24 cellular contexts compared by ENCODE assay signal in the genomic region with DNA sequence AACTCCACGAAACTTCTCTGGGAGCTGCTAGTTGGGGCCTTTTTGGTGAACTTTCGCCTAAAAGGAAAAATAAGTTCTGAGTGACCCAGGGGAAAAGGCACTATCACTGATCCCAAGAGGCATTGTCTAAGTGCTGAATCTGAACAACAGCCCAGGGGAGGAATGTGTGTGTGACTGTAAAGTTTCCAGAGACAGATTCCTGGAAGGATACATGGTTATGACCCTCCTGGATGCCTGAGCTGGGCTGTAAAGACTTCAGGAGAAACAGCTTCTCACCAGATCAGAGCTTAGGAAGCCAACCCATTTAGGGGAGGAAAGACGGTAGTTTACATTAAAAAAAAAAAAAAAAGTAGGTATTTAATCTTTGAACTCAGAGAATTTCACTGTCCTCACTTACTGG. TPM values are rescaled to one million over a fixed set of nuclear protein-coding genes. Genes with fewer than 3 reads are reported as not detected.
DNase-seq lines count a peak whose midpoint lies in the region; ATAC-seq, FAIRE-seq and TF ChIP-seq lines count a peak whose summit lies in the region.
"Had no signal": no experiment of that assay in that cellular context is flagged by ENCODE, and none has a peak within 500 bp of the region (broad histone marks: within the 10 kb centered on the region; RNA-seq: fewer than 3 reads in every experiment).

No MANE protein-coding gene starts in this region.

- in situ Hi-C loops in GM12878 (cut with MboI): loop anchor here (5.0 to 25.0 kb wide), 2 partner anchors 86 to 1656 kb away; partner anchors contain the start of gene TMEM106A

- peaks cover 29 to 47% of the 10 kb centered on the region in 2 experiments for H3K36me3 ChIP-seq in GM12878 (ENCODE audit: control insufficient read depth in 2 of 2, insufficient read depth in 2 of 2, low read length in 1 of 2)
- peaks cover 0 to 47% (median 11%) of the 10 kb centered on the region in 4 donors for H3K36me3 ChIP-seq in sigmoid colon
- peaks cover 92% of the 10 kb centered on the region for H3K36me3 ChIP-seq in upper lobe of right lung

- intact Hi-C loops in activated naive CD4-positive, alpha-beta T cell treated with anti-CD3 and anti-CD28 coated beads for 36 hours (cut with micrococcal nuclease): loop anchor here (10.0 kb wide), 1 partner anchor 333 kb away; no protein-coding TSS in a partner anchor
- intact Hi-C loops in GM12878 (cut with micrococcal nuclease; ENCODE audit: unreplicated experiment): no loop called here
- intact Hi-C loops in sigmoid colon (cut with DNase I): no loop called here
- intact Hi-C loops in upper lobe of right lung (cut with DNase I): loop anchor here (5.0 kb wide), 1 partner anchor 91 kb away; no protein-coding TSS in a partner anchor

- SMC1A ChIA-PET in GM12878 (lab: Charles Lee; ENCODE audit: uncharacterized antibody, unreplicated experiment): interaction anchor here (1.0 to 1.3 kb wide), 2 partner anchors 88 to 92 kb away, joined by 3 read pairs; no protein-coding TSS in a partner anchor

- H3K4me3 ChIP-seq in GM12878 (no peak overlapping the region), sigmoid colon (no peak overlapping the region), upper lobe of right lung (no peak overlapping the region)
- H3K4me3 ChIP-seq: GM23338, HAP-1 had no signal

- H3K36me3 Mint-ChIP-seq in activated naive CD4-positive, alpha-beta T cell treated with anti-CD3 and anti-CD28 coated beads for 36 hours (ENCODE audit: low read depth): peaks cover 33% of the 10 kb centered on the region
- H3K36me3 Mint-ChIP-seq in activated CD4-positive, alpha-beta T cell treated with anti-CD3 and anti-CD28 coated beads, Interleukin-2, amount 10 ng/mL, durations not matched to agents 7 days and 5 days (ENCODE audit: low read depth): peaks cover 41% of the 10 kb centered on the region

- H3K9me3 ChIP-seq in GM12878 (replicated peaks; ENCODE audit: control insufficient read depth, insufficient read depth, low read length): no peaks in the 10 kb centered on the region
- H3K9me3 ChIP-seq in sigmoid colon: no peaks in the 10 kb centered on the region
- H3K9me3 ChIP-seq in upper lobe of right lung: no peaks in the 10 kb centered on the region
- H3K9me3 ChIP-seq: HAP-1 had no signal

- RAD21 ChIA-PET in GM12878 (lab: Charles Lee; ENCODE audit: unreplicated experiment): interaction anchor here (0.7 to 0.9 kb wide), 2 partner anchors 53 to 88 kb away, joined by 3 to 4 read pairs; no protein-coding TSS in a partner anchor

- TF ChIP-seq EP300 in GM12878 (IDR thresholded peaks at IDR 0.05; ENCODE audit: borderline replicate concordance in 1 of 2, control insufficient read depth in 1 of 2, low read depth in 2 of 2, low read length in 2 of 2) (no peak), sigmoid colon (IDR thresholded peaks at IDR 0.05) (peak in 2 of 4 donors; percentile 30 to 54)

- H3K27me3 Mint-ChIP-seq in activated naive CD4-positive, alpha-beta T cell treated with anti-CD3 and anti-CD28 coated beads for 36 hours (ENCODE audit: low read depth): no peaks in the 10 kb centered on the region
- no peaks in the 10 kb centered on the region for H3K27me3 Mint-ChIP-seq in activated CD4-positive, alpha-beta T cell treated with anti-CD3 and anti-CD28 coated beads, Interleukin-2, amount 10 ng/mL, durations not matched to agents 7 days and 5 days

- 76% methylated on average over 3 of the region's 3 CpGs for WGBS in GM12878 (ENCODE audit: insufficient coverage, insufficient replicate concordance, low lambda C conversion rate, missing lambda C conversion rate)
- WGBS in sigmoid colon, 2 donors: 87 to 91% methylated on average over 3 of the region's 3 CpGs

- no TSS peak for BruUV-seq in GM12878 (replicated peaks; lab: Mats Ljungman, UMichigan)

- ATAC-seq in GM12878 (no peak), upper lobe of right lung (no peak)
- ATAC-seq: GM23338 had no signal

- H3K27ac ChIP-seq in GM12878 (ENCODE audit: control insufficient read depth, insufficient read depth): no peak overlapping the region
- H3K27ac ChIP-seq in sigmoid colon: peak overlapping the region; percentile 40 to 91 (median 82)
- no peak overlapping the region for H3K27ac ChIP-seq in upper lobe of right lung
- H3K27ac ChIP-seq: 22Rv1, KMS-11, RWPE1 had no signal

- TF ChIP-seq POLR2A in GM12878 (IDR thresholded peaks at IDR 0.05; ENCODE audit: low read depth, low read length) (no peak), sigmoid colon (IDR thresholded peaks at IDR 0.05) (no peak)

- no peak for TF ChIP-seq CTCF in GM12878 (IDR thresholded peaks at IDR 0.05 in 2 of 3, conservative IDR thresholded peaks at IDR 0.05 in 1 of 3; ENCODE audit: control insufficient read depth in 2 of 3, extremely low read depth in 1 of 3, insufficient read depth in 1 of 3, low read depth in 3 of 3, low read length in 3 of 3)
- TF ChIP-seq CTCF in sigmoid colon (IDR thresholded peaks at IDR 0.05): no peak
- TF ChIP-seq CTCF in upper lobe of right lung (IDR thresholded peaks at IDR 0.05): no peak

- H3K4me1 ChIP-seq in GM12878 (ENCODE audit: control insufficient read depth, insufficient read depth, low read length) (no peaks in the 10 kb centered on the region), sigmoid colon (peaks cover 0 to 80% (median 68%) of the 10 kb centered on the region in 4 donors), upper lobe of right lung (no peaks in the 10 kb centered on the region)
- H3K4me1 ChIP-seq: HAP-1 had no signal

- no peaks in the 10 kb centered on the region for H3K79me2 ChIP-seq in GM12878 (ENCODE audit: control insufficient read depth, insufficient read depth, low read length)

- TF ChIP-seq RAD21 in GM12878 (IDR thresholded peaks at IDR 0.05; ENCODE audit: insufficient read depth, low read depth, low read length): no peak

- no peaks in the 10 kb centered on the region for H3K4me1 Mint-ChIP-seq in activated naive CD4-positive, alpha-beta T cell treated with anti-CD3 and anti-CD28 coated beads for 36 hours (ENCODE audit: low read depth)
- H3K4me1 Mint-ChIP-seq in activated CD4-positive, alpha-beta T cell treated with anti-CD3 and anti-CD28 coated beads, Interleukin-2, amount 10 ng/mL, durations not matched to agents 7 days and 5 days: no peaks in the 10 kb centered on the region
- H3K4me1 Mint-ChIP-seq: GM23338 had no signal

- H3K27ac Mint-ChIP-seq in activated naive CD4-positive, alpha-beta T cell treated with anti-CD3 and anti-CD28 coated beads for 36 hours: peak overlapping the region; percentile 38
- no peak overlapping the region for H3K27ac Mint-ChIP-seq in activated CD4-positive, alpha-beta T cell treated with anti-CD3 and anti-CD28 coated beads, Interleukin-2, amount 10 ng/mL, durations not matched to agents 7 days and 5 days
- H3K27ac Mint-ChIP-seq: GM23338 had no signal

- H2AFZ ChIP-seq in GM12878 (ENCODE audit: control insufficient read depth, low read depth, low read length): no peak overlapping the region
- H2AFZ ChIP-seq: GM23338 had no signal

- POLR2A ChIA-PET in GM12878 (lab: Charles Lee): no interaction called here
- POLR2A ChIA-PET in activated CD4-positive, alpha-beta T cell treated with anti-CD3 and anti-CD28 coated beads, Interleukin-2, amount 10 ng/mL, durations not matched to agents 7 days and 5 days (lab: Charles Lee): no interaction called here

- H3K4me3 Mint-ChIP-seq in activated naive CD4-positive, alpha-beta T cell treated with anti-CD3 and anti-CD28 coated beads for 36 hours: no peak overlapping the region
- no peak overlapping the region for H3K4me3 Mint-ChIP-seq in activated CD4-positive, alpha-beta T cell treated with anti-CD3 and anti-CD28 coated beads, Interleukin-2, amount 10 ng/mL, durations not matched to agents 7 days and 5 days
- H3K4me3 Mint-ChIP-seq: GM23338 had no signal

- no peaks in the 10 kb centered on the region for H3K9me3 Mint-ChIP-seq in activated naive CD4-positive, alpha-beta T cell treated with anti-CD3 and anti-CD28 coated beads for 36 hours
- H3K9me3 Mint-ChIP-seq in activated CD4-positive, alpha-beta T cell treated with anti-CD3 and anti-CD28 coated beads, Interleukin-2, amount 10 ng/mL, durations not matched to agents 7 days and 5 days: no peaks in the 10 kb centered on the region
- H3K9me3 Mint-ChIP-seq: GM23338 had no signal

- CTCF ChIA-PET in activated naive CD4-positive, alpha-beta T cell treated with anti-CD3 and anti-CD28 coated beads for 36 hours (lab: Charles Lee): interaction anchor here (0.7 to 10.5 kb wide), 5 partner anchors 9 to 329 kb away, joined by 3 to 147 read pairs (median 3); no protein-coding TSS in a partner anchor
- CTCF ChIA-PET in GM12878 (lab: Yijun Ruan, JAX): interaction anchor here (0.7 to 12.3 kb wide), 7 partner anchors 12 to 334 kb away, joined by 3 to 175 read pairs (median 3); no protein-coding TSS in a partner anchor
- CTCF ChIA-PET in activated CD4-positive, alpha-beta T cell treated with anti-CD3 and anti-CD28 coated beads, Interleukin-2, amount 10 ng/mL, durations not matched to agents 7 days and 5 days (lab: Charles Lee): interaction anchor here (0.6 to 2.7 kb wide), 7 partner anchors 11 to 658 kb away, joined by 3 to 14 read pairs (median 4); no protein-coding TSS in a partner anchor

- no peak for FAIRE-seq in GM12878 (lab: Jason Lieb, UNC)
- FAIRE-seq: GM12891 had no signal

- DNase-seq in activated naive CD4-positive, alpha-beta T cell treated with anti-CD3 and anti-CD28 coated beads for 36 hours: no peak
- no peak for DNase-seq in activated naive CD4-positive, alpha-beta T cell treated with anti-CD3 and anti-CD28 coated beads, Interleukin-2, amount 50 U/mL, for 16 hours
- DNase-seq in GM12878 (ENCODE audit: low read depth, low spot score): no peak
- DNase-seq in islet precursor cell: peak; percentile 71
- DNase-seq in sigmoid colon: no peak
- no peak for DNase-seq in activated CD4-positive, alpha-beta T cell treated with anti-CD3 and anti-CD28 coated beads, Interleukin-2, amount 10 ng/mL, durations not matched to agents 7 days and 5 days
- DNase-seq in NCI-H1930 (lab: John Stamatoyannopoulos, UW): no peak
- DNase-seq in upper lobe of right lung: no peak
- DNase-seq: ACHN; AML-193; NCI-H1092 treated with DMSO at 0.1 percent for 48 hours; NCI-H1436 treated with DMSO at 0.1 percent for 48 hours; NCI-H2029; NCI-H2227 treated with DMSO at 0.1 percent for 48 hours; NCI-H510A; NCI-H748 treated with DMSO at 0.1 percent for 48 hours; NK-92 treated with Interleukin-12 subunit alpha and Interleukin-12 subunit beta, amount 100 ng/mL, for 24 hours had no signal

- no peak overlapping the region for H3K4me2 ChIP-seq in GM12878 (ENCODE audit: control insufficient read depth, insufficient read depth)
- H3K4me2 ChIP-seq: GM23338, KMS-11 had no signal

- H3K9ac ChIP-seq in GM12878 (ENCODE audit: control insufficient read depth, insufficient read depth, low read length): no peak overlapping the region
- H3K9ac ChIP-seq: KMS-11 had no signal

- no peaks in the 10 kb centered on the region for H3K27me3 ChIP-seq in GM12878 (replicated peaks in 1 of 2; ENCODE audit: control insufficient read depth in 2 of 2, insufficient read depth in 2 of 2, low read length in 1 of 2)
- no peaks in the 10 kb centered on the region for H3K27me3 ChIP-seq in sigmoid colon
- no peaks in the 10 kb centered on the region for H3K27me3 ChIP-seq in upper lobe of right lung

- H4K20me1 ChIP-seq in GM12878 (ENCODE audit: control insufficient read depth, insufficient read depth): no peaks in the 10 kb centered on the region; the same call in 1 of the 2 replicates

RNA-seq across cellular contexts. Expression of gene HIGD1B, which starts 20.2 kb away (rescaled TPM):
- total RNA-seq in activated naive CD4-positive, alpha-beta T cell treated with anti-CD3 and anti-CD28 coated beads for 36 hours: not detected
- total RNA-seq in GM12878 (2013; cell fraction: nucleolus; rRNA removed): not detected in 2 replicates
- not detected in 2 replicates for total RNA-seq in GM12878 (2014; rRNA removed)
- not detected in 2 replicates for total RNA-seq in GM12878 (2014; rRNA removed; fragmentation: Illumina TruSeq; extraction: Trizol)
- total RNA-seq in GM12878 (2021): not detected in 2 replicates
- not detected for polyA plus RNA-seq in GM12878 (2011; ENCODE audit: low read depth)
- not detected in 2 replicates for polyA plus RNA-seq in GM12878 (2011; rRNA removed)
- polyA plus RNA-seq in GM12878 (2011; cell fraction: cytosol; rRNA removed): not detected in 2 replicates
- not detected in 2 replicates for polyA plus RNA-seq in GM12878 (2011; cell fraction: nucleus; rRNA removed)
- not detected in 2 replicates for polyA plus RNA-seq in GM12878 (2012)
- polyA plus RNA-seq in GM12878 (2014; fragmentation: Illumina TruSeq; extraction: Trizol): not detected in 2 replicates
- polyA plus RNA-seq in GM12878 (2014; fragmentation: Nextera tagmentation; extraction: Ambion mirVana): not detected
- not detected in 2 replicates for polyA plus RNA-seq in GM12878 (2014; rRNA removed)
- polyA plus RNA-seq in GM12878 (2016; fragmentation: Nextera tagmentation; extraction: Ambion mirVana): 1 to 10 TPM in 1 of 2 experiments, not detected in 1; 1.0 TPM
- not detected in 2 replicates for polyA minus RNA-seq in GM12878 (2011; rRNA and poly(A)+ RNA removed)
- polyA minus RNA-seq in GM12878 (2011; cell fraction: cytosol; rRNA and poly(A)+ RNA removed): not detected in 2 replicates
- not detected in 2 replicates for polyA minus RNA-seq in GM12878 (2011; cell fraction: nucleus; rRNA and poly(A)+ RNA removed)
- 1 to 10 TPM in 2 of 4 donors, not detected in 2; 1.8 to 2.5 TPM for total RNA-seq in sigmoid colon
- polyA plus RNA-seq in sigmoid colon: 1 to 10 TPM in 1 of 3 donors, not detected in 2; 1.1 TPM
- not detected for total RNA-seq in activated CD4-positive, alpha-beta T cell treated with anti-CD3 and anti-CD28 coated beads, Interleukin-2, amount 10 ng/mL, durations not matched to agents 7 days and 5 days
- 36.4 TPM for total RNA-seq in upper lobe of right lung
- total RNA-seq: GM23338, HT1080 had no signal
- polyA plus RNA-seq: GM23338 had no signal

RNA-seq across cellular contexts. Expression of gene EFTUD2, which starts 31.4 kb away (rescaled TPM):
- 100 to 1,000 TPM; 170 to 176 TPM for total RNA-seq in activated naive CD4-positive, alpha-beta T cell treated with anti-CD3 and anti-CD28 coated beads for 36 hours
- total RNA-seq in GM12878 (2013; cell fraction: nucleolus; rRNA removed): 345 and 489 TPM in 2 replicates
- total RNA-seq in GM12878 (2014; rRNA removed) (92.0 and 98.1 TPM in 2 replicates), GM12878 (2014; rRNA removed; fragmentation: Illumina TruSeq; extraction: Trizol) (115 and 124 TPM in 2 replicates), GM12878 (2021) (154 and 159 TPM in 2 replicates), sigmoid colon (10 to 100 TPM; 33.7 to 93.1 (median 55.8) TPM), upper lobe of right lung (74.4 TPM)
- polyA plus RNA-seq in GM12878 (2011; ENCODE audit: low read depth): 56.9 TPM
- polyA plus RNA-seq in GM12878 (2011; rRNA removed) (198 and 251 TPM in 2 replicates), GM12878 (2014; fragmentation: Illumina TruSeq; extraction: Trizol) (128 and 156 TPM in 2 replicates), GM12878 (2014; fragmentation: Nextera tagmentation; extraction: Ambion mirVana) (10 to 100 TPM; 33.0 to 39.4 TPM), GM12878 (2014; rRNA removed) (114 and 115 TPM in 2 replicates), GM12878 (2016; fragmentation: Nextera tagmentation; extraction: Ambion mirVana) (100 to 1,000 TPM; 157 to 173 TPM), sigmoid colon (10 to 100 TPM; 20.6 to 48.4 (median 21.6) TPM)
- polyA plus RNA-seq in GM12878 (2011; cell fraction: cytosol; rRNA removed): 175 and 183 TPM in 2 replicates
- 184 and 284 TPM in 2 replicates for polyA plus RNA-seq in GM12878 (2011; cell fraction: nucleus; rRNA removed)
- 59.0 and 69.5 TPM in 2 replicates for polyA plus RNA-seq in GM12878 (2012)
- 313 and 326 TPM in 2 replicates for polyA minus RNA-seq in GM12878 (2011; rRNA and poly(A)+ RNA removed)
- 54.5 and 63.2 TPM in 2 replicates for polyA minus RNA-seq in GM12878 (2011; cell fraction: cytosol; rRNA and poly(A)+ RNA removed)
- polyA minus RNA-seq in GM12878 (2011; cell fraction: nucleus; rRNA and poly(A)+ RNA removed): 75.6 and 112 TPM in 2 replicates
- total RNA-seq in activated CD4-positive, alpha-beta T cell treated with anti-CD3 and anti-CD28 coated beads, Interleukin-2, amount 10 ng/mL, durations not matched to agents 7 days and 5 days: 100 to 1,000 TPM; 133 to 145 TPM

RNA-seq across cellular contexts. Expression of gene GJC1, which starts 37.8 kb away (rescaled TPM):
- total RNA-seq in activated naive CD4-positive, alpha-beta T cell treated with anti-CD3 and anti-CD28 coated beads for 36 hours: 1 to 10 TPM; 2.5 TPM
- total RNA-seq in GM12878 (2013; cell fraction: nucleolus; rRNA removed): 0.61 and 0.77 TPM in 2 replicates
- total RNA-seq in GM12878 (2014; rRNA removed) (0.76 and 0.79 TPM in 2 replicates), GM12878 (2014; rRNA removed; fragmentation: Illumina TruSeq; extraction: Trizol) (0.67 and 0.83 TPM in 2 replicates), GM12878 (2021) (2.5 and 2.7 TPM in 2 replicates), sigmoid colon (100 to 1,000 TPM in 1 of 4 donors, 10 to 100 TPM in 3; 68.0 to 134 (median 82.7) TPM), upper lobe of right lung (22.8 TPM)
- polyA plus RNA-seq in GM12878 (2011; ENCODE audit: low read depth): 1.1 TPM
- polyA plus RNA-seq in GM12878 (2011; rRNA removed) (3.0 and 3.4 TPM in 2 replicates), GM12878 (2014; fragmentation: Illumina TruSeq; extraction: Trizol) (1.0 and 1.1 TPM in 2 replicates), GM12878 (2014; fragmentation: Nextera tagmentation; extraction: Ambion mirVana) (under 1 TPM; 0.37 to 0.69 TPM), GM12878 (2014; rRNA removed) (1.1 and 1.4 TPM in 2 replicates), GM12878 (2016; fragmentation: Nextera tagmentation; extraction: Ambion mirVana) (1 to 10 TPM in 1 of 2 experiments, under 1 TPM in 1; 0.72 to 1.0 TPM), sigmoid colon (1 to 10 TPM in 1 of 3 donors, under 1 TPM in 2; 0.23 to 4.7 (median 0.60) TPM)
- 1.6 and 1.8 TPM in 2 replicates for polyA plus RNA-seq in GM12878 (2011; cell fraction: cytosol; rRNA removed)
- 1.2 and 1.4 TPM in 2 replicates for polyA plus RNA-seq in GM12878 (2011; cell fraction: nucleus; rRNA removed)
- 1.4 and 1.8 TPM in 2 replicates for polyA plus RNA-seq in GM12878 (2012)
- 4.5 and 9.8 TPM in 2 replicates for polyA minus RNA-seq in GM12878 (2011; rRNA and poly(A)+ RNA removed)
- 1.2 and 1.4 TPM in 2 replicates for polyA minus RNA-seq in GM12878 (2011; cell fraction: cytosol; rRNA and poly(A)+ RNA removed)
- polyA minus RNA-seq in GM12878 (2011; cell fraction: nucleus; rRNA and poly(A)+ RNA removed): 0.85 and 1.1 TPM in 2 replicates
- 1 to 10 TPM in 1 of 2 experiments, under 1 TPM in 1; 0.79 to 1.1 TPM for total RNA-seq in activated CD4-positive, alpha-beta T cell treated with anti-CD3 and anti-CD28 coated beads, Interleukin-2, amount 10 ng/mL, durations not matched to agents 7 days and 5 days

RNA-seq across cellular contexts. Expression of gene GFAP, which starts 47.5 kb away (rescaled TPM):
- not detected for total RNA-seq in activated naive CD4-positive, alpha-beta T cell treated with anti-CD3 and anti-CD28 coated beads for 36 hours
- not detected in 2 replicates for total RNA-seq in GM12878 (2013; cell fraction: nucleolus; rRNA removed)
- not detected in 2 replicates for total RNA-seq in GM12878 (2014; rRNA removed)
- not detected in 2 replicates for total RNA-seq in GM12878 (2014; rRNA removed; fragmentation: Illumina TruSeq; extraction: Trizol)
- not detected in 2 replicates for total RNA-seq in GM12878 (2021)
- polyA plus RNA-seq in GM12878 (2011; ENCODE audit: low read depth): not detected
- not detected in 2 replicates for polyA plus RNA-seq in GM12878 (2011; rRNA removed)
- polyA plus RNA-seq in GM12878 (2011; cell fraction: cytosol; rRNA removed): not detected in 2 replicates
- polyA plus RNA-seq in GM12878 (2011; cell fraction: nucleus; rRNA removed): 0.25 TPM in 1 of 2 replicates, not detected in the other
- polyA plus RNA-seq in GM12878 (2012): 0.04 TPM in 1 of 2 replicates, not detected in the other
- polyA plus RNA-seq in GM12878 (2014; fragmentation: Illumina TruSeq; extraction: Trizol): not detected in 2 replicates
- under 1 TPM in 1 of 2 experiments, not detected in 1; 0.04 TPM for polyA plus RNA-seq in GM12878 (2014; fragmentation: Nextera tagmentation; extraction: Ambion mirVana)
- polyA plus RNA-seq in GM12878 (2014; rRNA removed): not detected in 2 replicates
- polyA plus RNA-seq in GM12878 (2016; fragmentation: Nextera tagmentation; extraction: Ambion mirVana): under 1 TPM in 1 of 2 experiments, not detected in 1; 0.25 TPM
- not detected in 2 replicates for polyA minus RNA-seq in GM12878 (2011; rRNA and poly(A)+ RNA removed)
- not detected in 2 replicates for polyA minus RNA-seq in GM12878 (2011; cell fraction: cytosol; rRNA and poly(A)+ RNA removed)
- polyA minus RNA-seq in GM12878 (2011; cell fraction: nucleus; rRNA and poly(A)+ RNA removed): not detected in 2 replicates
- total RNA-seq in sigmoid colon: not detected
- 1 to 10 TPM in 2 of 3 donors, not detected in 1; 1.3 to 2.4 TPM for polyA plus RNA-seq in sigmoid colon
- total RNA-seq in activated CD4-positive, alpha-beta T cell treated with anti-CD3 and anti-CD28 coated beads, Interleukin-2, amount 10 ng/mL, durations not matched to agents 7 days and 5 days: not detected
- total RNA-seq in upper lobe of right lung: not detected

Comparison
In these comparisons a context has a peak if more than half of its experiments do, and no peak if none do; other contexts are left out.
1. H3K27ac ChIP-seq: peak in sigmoid colon (4 of 4); none in GM12878 (single experiment) and upper lobe of right lung (single experiment).
2. RNA of gene HIGD1B, which starts 20.2 kb away (total RNA-seq): 36.4 TPM in upper lobe of right lung (single experiment); 1.8 to 2.5 TPM in sigmoid colon, not detected in activated naive CD4-positive, alpha-beta T cell treated with anti-CD3 and anti-CD28 coated beads for 36 hours, not detected in GM12878 and not detected in activated CD4-positive, alpha-beta T cell treated with anti-CD3 and anti-CD28 coated beads, Interleukin-2, amount 10 ng/mL, durations not matched to agents 7 days and 5 days; every median in the first group is over 10 times any median in the second.
3. intact Hi-C loops: an anchor here in activated naive CD4-positive, alpha-beta T cell treated with anti-CD3 and anti-CD28 coated beads for 36 hours (10.0 kb wide) and upper lobe of right lung (5.0 kb wide); none called in GM12878 and sigmoid colon.